Comparison of ENCODE assay signal across 9 cellular contexts in the genomic region with DNA sequence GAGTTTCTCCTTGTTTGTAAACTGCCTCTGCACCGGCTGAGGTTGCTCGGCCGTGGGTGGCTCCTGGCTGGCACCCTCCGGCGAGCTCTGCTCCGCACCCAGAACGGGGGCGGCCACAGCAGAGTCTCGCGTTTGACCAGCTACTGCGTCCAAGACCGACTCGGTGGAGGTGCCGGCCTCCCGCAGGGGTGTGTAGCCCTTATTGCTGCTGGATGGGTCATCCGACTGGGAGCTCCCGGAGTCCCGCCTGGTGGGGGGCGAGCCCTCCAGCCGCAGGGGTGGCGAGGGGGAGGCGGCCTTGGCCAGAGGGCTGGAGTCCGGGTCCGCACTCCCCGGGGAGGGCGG. TPM values are rescaled to one million over a fixed set of nuclear protein-coding genes. Genes with fewer than 3 reads are reported as not detected.
DNase-seq lines count a peak whose midpoint lies in the region; ATAC-seq and TF ChIP-seq lines count a peak whose summit lies in the region.
"Had no signal": no experiment of that assay in that cellular context is flagged by ENCODE, and none has a peak within 500 bp of the region (broad histone marks: within the 10 kb centered on the region; RNA-seq: fewer than 3 reads in every experiment).

No MANE protein-coding gene starts in this region.

- peaks cover 21% of the 10 kb centered on the region for H3K27me3 ChIP-seq in Panc1 (ENCODE audit: control insufficient read depth, insufficient read depth, low read length)
- no peaks in the 10 kb centered on the region for H3K27me3 ChIP-seq in mesendoderm (ENCODE audit: insufficient read depth, low read length, poor library complexity)

- H3K9me3 ChIP-seq in Panc1 (ENCODE audit: control insufficient read depth, insufficient read depth, low read depth, low read length) = no peaks in the 10 kb centered on the region

- TF ChIP-seq CTCF in Panc1 (IDR thresholded peaks at IDR 0.05) = no peak

- H2BK5ac ChIP-seq in mesendoderm (ENCODE audit: low read length) = no peak overlapping the region

- no peak overlapping the region for H4K8ac ChIP-seq in mesendoderm (ENCODE audit: low read depth, low read length)

- POLR2A ChIA-PET in Panc1 (lab: Charles Lee) = no interaction called here

- no peaks in the 10 kb centered on the region for H3K36me3 ChIP-seq in Panc1 (ENCODE audit: control insufficient read depth, insufficient read depth, low read length)
- H3K36me3 ChIP-seq in mesendoderm (ENCODE audit: control insufficient read depth, insufficient read depth, low read length) = no peaks in the 10 kb centered on the region

- in situ Hi-C loops in Panc1 (cut with HindIII; ENCODE audit: low pct_unique_long_range_greater_than_20kb, low sequenced_read_pairs) = no loop called here

- peak overlapping the region; percentile 82 for H3K56ac ChIP-seq in mesendoderm (ENCODE audit: low read length)

- intact Hi-C loops in Panc1 (cut with micrococcal nuclease; ENCODE audit: unreplicated experiment) = no loop called here

- H3K23ac ChIP-seq in mesendoderm (ENCODE audit: low read length) = no peak overlapping the region

- ATAC-seq in GM21786 (IDR thresholded peaks at IDR 0.05; ENCODE audit: unreplicated experiment) (peak; percentile 27), Panc1 (peak; percentile 79)
- no peak for ATAC-seq in activated CD4-positive, CD25-positive, alpha-beta regulatory T cell treated with anti-CD3 and anti-CD28 coated beads, Interleukin-2, amount 50 U/mL, for 24 hours
- ATAC-seq: K562 had no signal

- no peak overlapping the region for H3K4ac ChIP-seq in mesendoderm (ENCODE audit: low read depth, low read length)

- no TSS peak for BruUV-seq in Panc1 (replicated peaks; lab: Mats Ljungman, UMichigan)

- H3K27ac ChIP-seq in Panc1 (ENCODE audit: low read length) (no peak overlapping the region), mesendoderm (ENCODE audit: low read depth, low read length) (no peak overlapping the region)

- no peak overlapping the region for H2BK120ac ChIP-seq in mesendoderm (ENCODE audit: low read depth, low read length)

- H3K9ac ChIP-seq in mesendoderm (ENCODE audit: low read length) = peak overlapping the region; percentile 64

- CTCF ChIA-PET in Panc1 (lab: Charles Lee) = interaction anchor here (0.7 kb wide), 1 partner anchor 654 kb away, joined by 3 read pairs; no protein-coding TSS in a partner anchor

- H2AK5ac ChIP-seq in mesendoderm (ENCODE audit: low read length) = no peak overlapping the region

- WGBS in mesendoderm (ENCODE audit: extremely low coverage, insufficient coverage, low lambda C conversion rate) = no CpG with 5 or more reads among the region's 26 CpGs

- no peaks in the 10 kb centered on the region for H3K79me2 ChIP-seq in mesendoderm (ENCODE audit: control insufficient read depth, insufficient read depth, low read length)

- no peak overlapping the region for H3K18ac ChIP-seq in mesendoderm (ENCODE audit: low read length)

- peaks cover 2% of the 10 kb centered on the region for H3K79me1 ChIP-seq in mesendoderm (ENCODE audit: low read length)

- peak; percentile 75 for DNase-seq in DMS53 treated with DMSO at 0.1 percent for 48 hours (lab: John Stamatoyannopoulos, UW; ENCODE audit: unreplicated experiment)
- no peak for DNase-seq in Panc1 (ENCODE audit: low read depth, low spot score)
- peak; percentile 51 for DNase-seq in mesendoderm
- no peak for DNase-seq in T-helper 2 cell
- no peak for DNase-seq in glomerular visceral epithelial cell (ENCODE audit: extremely low spot score)
- DNase-seq in NCI-H526 treated with DMSO at 0.1 percent for 48 hours (lab: John Stamatoyannopoulos, UW) = no peak

- H3K4me1 ChIP-seq in Panc1 (ENCODE audit: control insufficient read depth, insufficient read depth, low read length) = no peaks in the 10 kb centered on the region
- H3K4me1 ChIP-seq in mesendoderm (ENCODE audit: control insufficient read depth, low read depth, low read length) = peaks cover 2% of the 10 kb centered on the region

- H3K4me3 ChIP-seq in Panc1 (ENCODE audit: low read depth in 2 of 2, low read length in 2 of 2) = peak overlapping the region; percentile 15 to 31; a peak in 3 of 4 replicates
- peak overlapping the region; percentile 15 for H3K4me3 ChIP-seq in mesendoderm (ENCODE audit: low read length)
- H3K4me3 ChIP-seq: K562 had no signal

- H3K4me2 ChIP-seq in mesendoderm (ENCODE audit: low read length) = peak overlapping the region; percentile 66

- H2BK15ac ChIP-seq in mesendoderm (replicated peaks; ENCODE audit: low read depth) = no peak overlapping the region

- no peak overlapping the region for H4K5ac ChIP-seq in mesendoderm (ENCODE audit: low read length)

RNA-seq across cellular contexts. Expression of a gene that starts 5.1 kb away (rescaled TPM):
- 0.10 TPM for total RNA-seq in Panc1 (2021; ENCODE audit: unreplicated experiment)
- polyA plus RNA-seq in Panc1 (2012; ENCODE audit: insufficient read length) = not detected
- 2.7 TPM for polyA plus RNA-seq in mesendoderm (2013, experiment 1 of 2)
- polyA plus RNA-seq in mesendoderm (2013, experiment 2 of 2) = 2.7 TPM
- polyA plus RNA-seq: K562 had no signal

Comparison
In these comparisons a context has a peak if more than half of its experiments do, and no peak if none do; other contexts are left out.
1. DNase-seq: peak in DMS53 treated with DMSO at 0.1 percent for 48 hours (single experiment) and mesendoderm (single experiment); none in Panc1 (single experiment), T-helper 2 cell (0 of 5), glomerular visceral epithelial cell (single experiment) and NCI-H526 treated with DMSO at 0.1 percent for 48 hours (single experiment).
2. ATAC-seq: peak in GM21786 (single experiment) and Panc1 (single experiment); none in activated CD4-positive, CD25-positive, alpha-beta regulatory T cell treated with anti-CD3 and anti-CD28 coated beads, Interleukin-2, amount 50 U/mL, for 24 hours (0 of 2).